1 cellular context compared by ENCODE assay signal in the genomic region with DNA sequence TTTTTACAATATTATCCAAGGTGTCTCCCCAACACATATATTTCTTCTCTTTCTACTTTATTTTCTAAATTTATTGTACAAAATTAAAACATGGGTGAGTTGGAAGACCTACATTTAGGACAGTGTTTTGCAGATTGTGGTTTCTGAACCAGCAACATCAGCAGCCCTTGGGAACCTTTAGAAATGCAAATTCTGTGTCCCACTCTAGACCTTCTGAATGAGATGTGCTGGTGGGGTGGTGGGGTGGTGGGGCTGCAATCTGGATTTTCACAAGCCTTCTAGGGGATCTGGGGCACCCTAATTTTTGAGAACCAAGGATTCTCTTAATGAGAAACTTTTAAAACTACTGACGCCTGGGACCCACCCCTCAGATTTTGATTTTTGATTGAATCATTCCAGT.
A peak's percentile ranks its signal among the peaks of the same experiment; 100 is the strongest.
TF ChIP-seq lines count a peak whose summit lies in the region.

No MANE protein-coding gene starts in this region.

TF ChIP-seq in GM23338, 12 proteins besides CTCF, POLR2A, EP300 and RAD21 (continued from another document):
- TF ChIP-seq ZNF462 (CRISPR knock-in tag; IDR thresholded peaks at IDR 0.05): peak; percentile 97
